ENCODE assay signal across 15 cellular contexts in the genomic region with DNA sequence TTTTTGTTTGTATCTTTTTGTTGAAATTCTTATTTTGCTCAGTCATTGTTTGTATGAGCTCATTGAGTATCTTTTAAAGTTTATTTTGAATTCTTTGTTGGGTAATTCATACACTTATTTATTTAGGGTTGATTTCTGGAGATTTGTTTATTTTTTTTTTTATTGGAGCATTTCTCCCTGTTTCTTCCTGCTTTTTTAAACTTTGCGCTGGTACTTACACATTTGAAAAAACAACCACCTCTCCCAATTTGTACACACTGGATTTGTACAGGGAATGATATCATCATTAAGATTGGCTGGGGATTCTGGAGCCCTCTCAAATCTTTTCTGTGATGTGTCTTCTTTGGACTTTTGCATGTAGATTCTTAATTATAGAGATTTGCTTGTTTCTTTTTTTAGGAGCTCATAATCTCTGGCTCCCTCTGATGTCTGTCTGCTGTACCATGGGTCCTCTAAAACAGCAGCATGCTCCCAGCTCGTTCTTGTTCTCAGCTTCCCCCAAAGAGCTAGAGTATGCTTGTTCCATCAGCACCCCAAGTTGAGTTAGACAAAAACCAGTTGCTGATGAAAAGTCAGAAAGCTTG.
DNase-seq lines count a peak whose midpoint lies in the region; ATAC-seq and TF ChIP-seq lines count a peak whose summit lies in the region.
"Had no signal": no experiment of that assay in that cellular context is flagged by ENCODE, and none has a peak within 500 bp of the region (broad histone marks: within the 10 kb centered on the region; RNA-seq: fewer than 3 reads in every experiment).

No MANE protein-coding gene starts in this region.

- ATAC-seq in heart right ventricle: peak in 4 of 8 donors; percentile 15 to 61 (median 48)
- no peak; the same call in 1 of the 2 replicates for ATAC-seq in Panc1
- no peak for ATAC-seq in stimulated activated effector memory CD8-positive, alpha-beta T cell treated with anti-CD3 and anti-CD28 coated beads, Interleukin-12 subunit alpha, Interleukin-12 subunit beta, amount 100 ng/mL, for 72 hours
- ATAC-seq in HG03135 (IDR thresholded peaks at IDR 0.05; ENCODE audit: unreplicated experiment): no peak
- no peak for ATAC-seq in GM18511 (IDR thresholded peaks at IDR 0.05; ENCODE audit: unreplicated experiment)
- no peak for ATAC-seq in naive thymus-derived CD8-positive, alpha-beta T cell
- ATAC-seq: stimulated activated naive CD8-positive, alpha-beta T cell treated with anti-CD3 and anti-CD28 coated beads, Interleukin-15, amount 100 ng/mL, for 72 hours had no signal

- intact Hi-C loops in heart right ventricle (cut with DNase I) (loop anchor here in 8 of 10 donors (5.0 to 10.0 kb wide), 7 partner anchors 164 to 616 kb away; a partner anchor contains a TSS), cardiac septum (cut with DNase I) (loop anchor here (2.0 to 5.0 kb wide), 2 partner anchors 169 to 620 kb away; no protein-coding TSS in a partner anchor), Panc1 (cut with micrococcal nuclease; ENCODE audit: unreplicated experiment) (no loop called here)

- DNase-seq in heart right ventricle: no peak
- no peak for DNase-seq in cardiac septum (ENCODE audit: low spot score)
- no peak for DNase-seq in Panc1 (ENCODE audit: low read depth, low spot score)
- DNase-seq in fibroblast of gingiva (ENCODE audit: low read depth): peak; percentile 96
- DNase-seq in stimulated activated effector memory CD8-positive, alpha-beta T cell treated with anti-CD3 and anti-CD28 coated beads, Interleukin-12 subunit alpha, Interleukin-12 subunit beta, amount 100 ng/mL, for 72 hours (ENCODE audit: low spot score in 2 of 2): no peak
- no peak for DNase-seq in naive thymus-derived CD8-positive, alpha-beta T cell
- DNase-seq: activated naive CD8-positive, alpha-beta T cell treated with anti-CD3 and anti-CD28 coated beads for 36 hours; CD8-positive, alpha-beta memory T cell; hypothalamus; NCI-H2107; stimulated activated CD4-positive, alpha-beta T cell treated with anti-CD3 and anti-CD28 coated beads, Interleukin-4, amount 100 ng/mL, for 4 hours; stimulated activated naive CD8-positive, alpha-beta T cell treated with anti-CD3 and anti-CD28 coated beads, Interleukin-15, amount 100 ng/mL, for 72 hours had no signal

- H3K27ac Mint-ChIP-seq in stimulated activated effector memory CD8-positive, alpha-beta T cell treated with anti-CD3 and anti-CD28 coated beads, Interleukin-12 subunit alpha, Interleukin-12 subunit beta, amount 100 ng/mL, for 72 hours: peak overlapping the region; percentile 4
- no peak overlapping the region for H3K27ac Mint-ChIP-seq in naive thymus-derived CD8-positive, alpha-beta T cell
- H3K27ac Mint-ChIP-seq: activated naive CD8-positive, alpha-beta T cell treated with anti-CD3 and anti-CD28 coated beads for 36 hours; CD8-positive, alpha-beta memory T cell; progenitor cell of endocrine pancreas; stimulated activated naive CD8-positive, alpha-beta T cell treated with anti-CD3 and anti-CD28 coated beads, Interleukin-15, amount 100 ng/mL, for 72 hours had no signal

- no peaks in the 10 kb centered on the region for H3K36me3 Mint-ChIP-seq in stimulated activated effector memory CD8-positive, alpha-beta T cell treated with anti-CD3 and anti-CD28 coated beads, Interleukin-12 subunit alpha, Interleukin-12 subunit beta, amount 100 ng/mL, for 72 hours
- peaks cover 0 to 6% (median 0%) of the 10 kb centered on the region in 3 donors for H3K36me3 Mint-ChIP-seq in naive thymus-derived CD8-positive, alpha-beta T cell
- H3K36me3 Mint-ChIP-seq: activated naive CD8-positive, alpha-beta T cell treated with anti-CD3 and anti-CD28 coated beads for 36 hours; CD8-positive, alpha-beta memory T cell had no signal

- WGBS in heart right ventricle, 2 donors: 54 to 55% methylated on average over 2 of the region's 2 CpGs

- POLR2A ChIA-PET in Panc1 (lab: Charles Lee): interaction anchor here (0.7 kb wide), 1 partner anchor 545 kb away, joined by 4 read pairs; no protein-coding TSS in a partner anchor
- POLR2A ChIA-PET in naive thymus-derived CD8-positive, alpha-beta T cell (lab: Charles Lee): interaction anchor here (0.7 kb wide), 1 partner anchor 28 kb away, joined by 3 read pairs; no protein-coding TSS in a partner anchor

- H3K27ac ChIP-seq in heart right ventricle: no peak overlapping the region
- no peak overlapping the region for H3K27ac ChIP-seq in Panc1 (ENCODE audit: low read length)

- H3K27me3 ChIP-seq in heart right ventricle (no peaks in the 10 kb centered on the region), Panc1 (ENCODE audit: control insufficient read depth, insufficient read depth, low read length) (no peaks in the 10 kb centered on the region)

- in situ Hi-C loops in Panc1 (cut with HindIII; ENCODE audit: low pct_unique_long_range_greater_than_20kb, low sequenced_read_pairs): no loop called here

- H3K4me1 Mint-ChIP-seq in stimulated activated effector memory CD8-positive, alpha-beta T cell treated with anti-CD3 and anti-CD28 coated beads, Interleukin-12 subunit alpha, Interleukin-12 subunit beta, amount 100 ng/mL, for 72 hours: peaks cover 8% of the 10 kb centered on the region
- H3K4me1 Mint-ChIP-seq in naive thymus-derived CD8-positive, alpha-beta T cell: peaks cover 0 to 8% (median 1%) of the 10 kb centered on the region in 4 donors

- H3K9me3 Mint-ChIP-seq in stimulated activated effector memory CD8-positive, alpha-beta T cell treated with anti-CD3 and anti-CD28 coated beads, Interleukin-12 subunit alpha, Interleukin-12 subunit beta, amount 100 ng/mL, for 72 hours: peaks cover 15% of the 10 kb centered on the region
- peaks cover 4 to 21% (median 10%) of the 10 kb centered on the region in 9 donors for H3K9me3 Mint-ChIP-seq in naive thymus-derived CD8-positive, alpha-beta T cell

- no TSS peak for BruUV-seq in Panc1 (replicated peaks; lab: Mats Ljungman, UMichigan)

- peaks cover 0 to 11% (median 0%) of the 10 kb centered on the region in 9 donors for H3K4me1 ChIP-seq in heart right ventricle
- H3K4me1 ChIP-seq in Panc1 (ENCODE audit: control insufficient read depth, insufficient read depth, low read length): no peaks in the 10 kb centered on the region

- H3K4me3 Mint-ChIP-seq in stimulated activated effector memory CD8-positive, alpha-beta T cell treated with anti-CD3 and anti-CD28 coated beads, Interleukin-12 subunit alpha, Interleukin-12 subunit beta, amount 100 ng/mL, for 72 hours: no peak overlapping the region
- H3K4me3 Mint-ChIP-seq in naive thymus-derived CD8-positive, alpha-beta T cell: no peak overlapping the region
- H3K4me3 Mint-ChIP-seq: activated naive CD8-positive, alpha-beta T cell treated with anti-CD3 and anti-CD28 coated beads for 36 hours; CD8-positive, alpha-beta memory T cell; stimulated activated naive CD8-positive, alpha-beta T cell treated with anti-CD3 and anti-CD28 coated beads, Interleukin-15, amount 100 ng/mL, for 72 hours had no signal

- H3K36me3 ChIP-seq in heart right ventricle (no peaks in the 10 kb centered on the region), Panc1 (ENCODE audit: control insufficient read depth, insufficient read depth, low read length) (no peaks in the 10 kb centered on the region)

- CTCF ChIA-PET in Panc1 (lab: Charles Lee): interaction anchor here (0.6 to 0.8 kb wide), 3 partner anchors 167 to 552 kb away, joined by 3 to 4 read pairs (median 3); a partner anchor contains a TSS

- peaks cover 0 to 33% (median 4%) of the 10 kb centered on the region in 11 donors for H3K9me3 ChIP-seq in heart right ventricle
- peaks cover 4% of the 10 kb centered on the region; the same call in 1 of the 2 replicates for H3K9me3 ChIP-seq in Panc1 (ENCODE audit: control insufficient read depth, insufficient read depth, low read depth, low read length)

- H3K4me3 ChIP-seq in heart right ventricle (no peak overlapping the region), Panc1 (ENCODE audit: low read depth in 2 of 2, low read length in 2 of 2) (no peak overlapping the region)

- TF ChIP-seq CTCF in heart right ventricle (IDR thresholded peaks at IDR 0.05) (peak in 7 of 9 donors; percentile 28 to 60 (median 43)), Panc1 (IDR thresholded peaks at IDR 0.05) (peak; percentile 21; the same call in 1 of the 2 replicates)

- H3K27me3 Mint-ChIP-seq in naive thymus-derived CD8-positive, alpha-beta T cell: peaks cover 0 to 28% (median 5%) of the 10 kb centered on the region in 5 donors
